ENCODE assay signal across 34 cellular contexts in genomic region chr15:70524470-70524869, GRCh38.
DNase-seq lines count a peak whose midpoint lies in the region; ATAC-seq and TF ChIP-seq lines count a peak whose summit lies in the region.
"Had no signal": no experiment of that assay in that cellular context is flagged by ENCODE, and none has a peak within 500 bp of the region (broad histone marks: within the 10 kb centered on the region; RNA-seq: fewer than 3 reads in every experiment).

No MANE protein-coding gene starts in this region.

- no peaks in the 10 kb centered on the region for H4K20me1 ChIP-seq in H9 (ENCODE audit: control insufficient read depth, insufficient read depth, insufficient read length)

- H3K4me3 Mint-ChIP-seq in activated CD4-positive, alpha-beta memory T cell treated with anti-CD3 and anti-CD28 coated beads, Interleukin-2, amount 10 ng/mL, durations not matched to agents 7 days and 5 days: no peak overlapping the region
- H3K4me3 Mint-ChIP-seq in activated CD4-positive, alpha-beta memory T cell treated with anti-CD3 and anti-CD28 coated beads for 36 hours: no peak overlapping the region
- H3K4me3 Mint-ChIP-seq in H9: no peak overlapping the region
- no peak overlapping the region for H3K4me3 Mint-ChIP-seq in stimulated activated memory B cell treated with anti-CD40 and anti-IgM and Interleukin-4, amounts not matched to agents 10 μg/mL and 1 μg/mL and 100 μg/mL, for 72 hours
- H3K4me3 Mint-ChIP-seq: activated naive CD4-positive, alpha-beta T cell treated with anti-CD3 and anti-CD28 coated beads for 36 hours; activated T-helper 1 cell treated with anti-CD3 and anti-CD28 coated beads, Interleukin-12 subunit alpha, Interleukin-12 subunit beta, Interleukin-2, Interleukin-4 antibody, amounts not matched to agents 30 ng/mL and 10 ng/mL and 1 ng/mL, durations not matched to agents 14 hours and 24 hours and 36 hours had no signal

- no peak overlapping the region for H3K14ac ChIP-seq in H9 (ENCODE audit: insufficient read depth, low read length)

- no peak overlapping the region for H2BK15ac ChIP-seq in H9 (ENCODE audit: low read depth, low read length)

- no peaks in the 10 kb centered on the region for H3K23me2 ChIP-seq in H9 (ENCODE audit: insufficient read length, low read depth, low read length, poor library complexity, severe bottlenecking)

- peaks cover 2% of the 10 kb centered on the region for H3K9me3 Mint-ChIP-seq in activated CD4-positive, alpha-beta memory T cell treated with anti-CD3 and anti-CD28 coated beads, Interleukin-2, amount 10 ng/mL, durations not matched to agents 7 days and 5 days
- peaks cover 2% of the 10 kb centered on the region for H3K9me3 Mint-ChIP-seq in activated CD4-positive, alpha-beta memory T cell treated with anti-CD3 and anti-CD28 coated beads for 36 hours
- H3K9me3 Mint-ChIP-seq in H9: no peaks in the 10 kb centered on the region
- peaks cover 4% of the 10 kb centered on the region for H3K9me3 Mint-ChIP-seq in stimulated activated memory B cell treated with anti-CD40 and anti-IgM and Interleukin-4, amounts not matched to agents 10 μg/mL and 1 μg/mL and 100 μg/mL, for 72 hours
- H3K9me3 Mint-ChIP-seq: activated naive CD4-positive, alpha-beta T cell treated with anti-CD3 and anti-CD28 coated beads for 36 hours; activated T-helper 1 cell treated with anti-CD3 and anti-CD28 coated beads, Interleukin-12 subunit alpha, Interleukin-12 subunit beta, Interleukin-2, Interleukin-4 antibody, amounts not matched to agents 30 ng/mL and 10 ng/mL and 1 ng/mL, durations not matched to agents 14 hours and 24 hours and 36 hours had no signal

- peaks cover 24% of the 10 kb centered on the region for H3K27me3 Mint-ChIP-seq in activated CD4-positive, alpha-beta memory T cell treated with anti-CD3 and anti-CD28 coated beads, Interleukin-2, amount 10 ng/mL, durations not matched to agents 7 days and 5 days
- no peaks in the 10 kb centered on the region for H3K27me3 Mint-ChIP-seq in activated CD4-positive, alpha-beta memory T cell treated with anti-CD3 and anti-CD28 coated beads for 36 hours
- H3K27me3 Mint-ChIP-seq in H9 (ENCODE audit: low read depth): peaks cover 2% of the 10 kb centered on the region; the same call in 1 of the 2 replicates
- peaks cover 11% of the 10 kb centered on the region for H3K27me3 Mint-ChIP-seq in stimulated activated memory B cell treated with anti-CD40 and anti-IgM and Interleukin-4, amounts not matched to agents 10 μg/mL and 1 μg/mL and 100 μg/mL, for 72 hours

- no peaks in the 10 kb centered on the region for H3K79me2 ChIP-seq in H9 (ENCODE audit: insufficient read depth, low read length)
- H3K79me2 ChIP-seq: parathyroid adenoma had no signal

- no peak for TF ChIP-seq CTCF in H9 (conservative IDR thresholded peaks at IDR 0.05)
- no peak for TF ChIP-seq CTCF in RWPE2 (IDR thresholded peaks at IDR 0.05; ENCODE audit: poor library complexity, severe bottlenecking)
- TF ChIP-seq CTCF in tibial artery (IDR thresholded peaks at IDR 0.05): no peak

- no peaks in the 10 kb centered on the region; the same call in 1 of the 2 replicates for H3K27me3 ChIP-seq in H9 (ENCODE audit: insufficient read depth, low read length)
- no peaks in the 10 kb centered on the region for H3K27me3 ChIP-seq in RWPE2 (ENCODE audit: insufficient read depth, poor library complexity, severe bottlenecking)
- peaks cover 0 to 4% of the 10 kb centered on the region in 2 donors for H3K27me3 ChIP-seq in tibial artery
- H3K27me3 ChIP-seq: BE2C had no signal

- H3K4ac ChIP-seq in H9 (ENCODE audit: low read depth, low read length): no peak overlapping the region

- no peak overlapping the region for H3K23ac ChIP-seq in H9 (ENCODE audit: insufficient read length, low read depth, low read length)

- no peak overlapping the region for H3K56ac ChIP-seq in H9 (ENCODE audit: insufficient read length, low read depth, low read length)

- no peak overlapping the region for H2BK5ac ChIP-seq in H9 (ENCODE audit: insufficient read length, low read length)

- H3K4me2 ChIP-seq in H9 (ENCODE audit: insufficient read depth, insufficient read length, low read length): no peak overlapping the region

- no peak overlapping the region for H4K91ac ChIP-seq in H9 (ENCODE audit: insufficient read length, low read depth, low read length)

- H2AK5ac ChIP-seq in H9 (ENCODE audit: insufficient read length, low read length): no peak overlapping the region

- no peak overlapping the region for H3K27ac Mint-ChIP-seq in activated CD4-positive, alpha-beta memory T cell treated with anti-CD3 and anti-CD28 coated beads, Interleukin-2, amount 10 ng/mL, durations not matched to agents 7 days and 5 days
- no peak overlapping the region for H3K27ac Mint-ChIP-seq in activated CD4-positive, alpha-beta memory T cell treated with anti-CD3 and anti-CD28 coated beads for 36 hours
- no peak overlapping the region; a peak in 1 of 7 replicates for H3K27ac Mint-ChIP-seq in H9
- peak overlapping the region; percentile 3 for H3K27ac Mint-ChIP-seq in stimulated activated memory B cell treated with anti-CD40 and anti-IgM and Interleukin-4, amounts not matched to agents 10 μg/mL and 1 μg/mL and 100 μg/mL, for 72 hours
- H3K27ac Mint-ChIP-seq: activated naive CD4-positive, alpha-beta T cell treated with anti-CD3 and anti-CD28 coated beads for 36 hours; activated T-helper 1 cell treated with anti-CD3 and anti-CD28 coated beads, Interleukin-12 subunit alpha, Interleukin-12 subunit beta, Interleukin-2, Interleukin-4 antibody, amounts not matched to agents 30 ng/mL and 10 ng/mL and 1 ng/mL, durations not matched to agents 14 hours and 24 hours and 36 hours had no signal

- peaks cover 28% of the 10 kb centered on the region for H3K4me1 Mint-ChIP-seq in activated CD4-positive, alpha-beta memory T cell treated with anti-CD3 and anti-CD28 coated beads, Interleukin-2, amount 10 ng/mL, durations not matched to agents 7 days and 5 days
- peaks cover 39% of the 10 kb centered on the region for H3K4me1 Mint-ChIP-seq in activated CD4-positive, alpha-beta memory T cell treated with anti-CD3 and anti-CD28 coated beads for 36 hours (ENCODE audit: low read depth)
- H3K4me1 Mint-ChIP-seq in H9: peaks cover 36 to 40% of the 10 kb centered on the region in 2 experiments
- peaks cover 25% of the 10 kb centered on the region for H3K4me1 Mint-ChIP-seq in stimulated activated memory B cell treated with anti-CD40 and anti-IgM and Interleukin-4, amounts not matched to agents 10 μg/mL and 1 μg/mL and 100 μg/mL, for 72 hours

- no peaks in the 10 kb centered on the region for H3K36me3 Mint-ChIP-seq in activated CD4-positive, alpha-beta memory T cell treated with anti-CD3 and anti-CD28 coated beads, Interleukin-2, amount 10 ng/mL, durations not matched to agents 7 days and 5 days (ENCODE audit: low read depth)
- no peaks in the 10 kb centered on the region for H3K36me3 Mint-ChIP-seq in activated CD4-positive, alpha-beta memory T cell treated with anti-CD3 and anti-CD28 coated beads for 36 hours
- no peaks in the 10 kb centered on the region for H3K36me3 Mint-ChIP-seq in H9 (ENCODE audit: insufficient read depth in 1 of 3, low read depth in 3 of 3)
- H3K36me3 Mint-ChIP-seq in stimulated activated memory B cell treated with anti-CD40 and anti-IgM and Interleukin-4, amounts not matched to agents 10 μg/mL and 1 μg/mL and 100 μg/mL, for 72 hours: no peaks in the 10 kb centered on the region

- H3K27ac ChIP-seq in H9 (ENCODE audit: insufficient read length, low read depth, low read length) (no peak overlapping the region), RWPE2 (ENCODE audit: poor library complexity, severe bottlenecking) (no peak overlapping the region), tibial artery (no peak overlapping the region)
- H3K27ac ChIP-seq: esophagus muscularis mucosa, parathyroid adenoma, SJCRH30, skin epidermis, thoracic aorta, VCaP had no signal

- H3K18ac ChIP-seq in H9 (ENCODE audit: insufficient read length, low read depth, low read length): no peak overlapping the region

- no peaks in the 10 kb centered on the region for H3K9me3 ChIP-seq in H9 (ENCODE audit: control insufficient read depth, low read depth, low read length)
- no peaks in the 10 kb centered on the region for H3K9me3 ChIP-seq in RWPE2 (ENCODE audit: severe bottlenecking)
- H3K9me3 ChIP-seq in tibial artery: no peaks in the 10 kb centered on the region
- H3K9me3 ChIP-seq: BE2C, esophagus muscularis mucosa, SJCRH30, thoracic aorta had no signal

- H3K4me1 ChIP-seq in H9 (ENCODE audit: insufficient read depth, low read length): no peaks in the 10 kb centered on the region
- peaks cover 23% of the 10 kb centered on the region for H3K4me1 ChIP-seq in RWPE2 (ENCODE audit: insufficient read depth, poor library complexity, severe bottlenecking)
- H3K4me1 ChIP-seq in tibial artery: peaks cover 0 to 7% (median 3%) of the 10 kb centered on the region in 4 donors
- H3K4me1 ChIP-seq: esophagus muscularis mucosa, parathyroid adenoma had no signal

- no peak overlapping the region for H4K5ac ChIP-seq in H9 (ENCODE audit: insufficient read length, low read depth, low read length)

- POLR2A ChIA-PET in activated CD4-positive, alpha-beta memory T cell treated with anti-CD3 and anti-CD28 coated beads, Interleukin-2, amount 10 ng/mL, durations not matched to agents 7 days and 5 days (lab: Charles Lee): no interaction called here
- POLR2A ChIA-PET in activated CD4-positive, alpha-beta memory T cell treated with anti-CD3 and anti-CD28 coated beads for 36 hours (lab: Charles Lee): no interaction called here

- no peak for ATAC-seq in RWPE2 (ENCODE audit: low read depth)
- ATAC-seq in stimulated activated memory B cell treated with anti-CD40 and anti-IgM and Interleukin-4, amounts not matched to agents 10 μg/mL and 1 μg/mL and 100 μg/mL, for 72 hours: no peak
- ATAC-seq: HCT116, left ventricle myocardium superior had no signal

- intact Hi-C loops in activated CD4-positive, alpha-beta memory T cell treated with anti-CD3 and anti-CD28 coated beads for 36 hours (cut with micrococcal nuclease): no loop called here
- intact Hi-C loops in tibial artery (cut with DNase I; ENCODE audit: low total_unique reads): no loop called here

- H3K36me3 ChIP-seq in RWPE2 (ENCODE audit: low read depth): no peaks in the 10 kb centered on the region
- H3K36me3 ChIP-seq in tibial artery: no peaks in the 10 kb centered on the region
- H3K36me3 ChIP-seq: BE2C, esophagus muscularis mucosa, SJCRH30, thoracic aorta had no signal

- H3K4me3 ChIP-seq in RWPE2 (ENCODE audit: severe bottlenecking) (no peak overlapping the region), tibial artery (no peak overlapping the region)
- H3K4me3 ChIP-seq: esophagus muscularis mucosa, SJCRH30, skin epidermis, thoracic aorta had no signal

- WGBS in H9 (ENCODE audit: extremely low coverage, insufficient read length, low lambda C conversion rate): no CpG with 5 or more reads among the region's 6 CpGs

- no peak overlapping the region for H2BK120ac ChIP-seq in H9 (ENCODE audit: low read depth, low read length, poor library complexity, severe bottlenecking)

- no peak overlapping the region for H3K9ac ChIP-seq in H9 (ENCODE audit: extremely low read depth, insufficient read length, low read length)
- H3K9ac ChIP-seq: parathyroid adenoma had no signal

- H2AFZ ChIP-seq in H9 (ENCODE audit: low read length): no peak overlapping the region
- H2AFZ ChIP-seq: parathyroid adenoma had no signal

- no peak overlapping the region for H2BK12ac ChIP-seq in H9 (ENCODE audit: insufficient read length, low read depth, low read length)

- no peak overlapping the region for H4K8ac ChIP-seq in H9 (replicated peaks; ENCODE audit: insufficient read length, low read depth, low read length)

- DNase-seq in activated CD4-positive, alpha-beta memory T cell treated with anti-CD3 and anti-CD28 coated beads, Interleukin-2, amount 10 ng/mL, durations not matched to agents 7 days and 5 days: peak; percentile 7
- no peak for DNase-seq in activated CD4-positive, alpha-beta memory T cell treated with anti-CD3 and anti-CD28 coated beads for 36 hours
- DNase-seq in H9 (peak; percentile 17), RWPE2 (ENCODE audit: low spot score) (peak; percentile 19), tibial artery (no peak), NCI-H2081 (lab: John Stamatoyannopoulos, UW) (no peak)
- DNase-seq: ACHN; activated CD4-positive, alpha-beta T cell treated with anti-CD3 and anti-CD28 coated beads for 4 hours; activated naive CD4-positive, alpha-beta T cell treated with anti-CD3 and anti-CD28 coated beads for 36 hours; BE2C; cerebellar nuclear complex; dermis blood vessel endothelial cell; DMS79 treated with DMSO at 0.1 percent for 48 hours; foreskin fibroblast; GDM1; Kasumi-1; kidney; left ventricle myocardium superior; mesendoderm; MV-4-11; NCI-H1436; NCI-H526 treated with DMSO at 0.1 percent for 48 hours; stimulated activated naive CD4-positive, alpha-beta T cell treated with Interleukin-2 at 50 U/mL for 16 hours; SW 1271; T1000 had no signal

- H3T11ph ChIP-seq in H9 (ENCODE audit: low read length): no peak overlapping the region

- no peaks in the 10 kb centered on the region for H3K79me1 ChIP-seq in H9 (ENCODE audit: insufficient read depth, low read depth, low read length, poor library complexity, severe bottlenecking)

- no peak overlapping the region for H2BK20ac ChIP-seq in H9 (ENCODE audit: low read depth, low read length, poor library complexity, severe bottlenecking)

- CTCF ChIA-PET in activated CD4-positive, alpha-beta memory T cell treated with anti-CD3 and anti-CD28 coated beads, Interleukin-2, amount 10 ng/mL, durations not matched to agents 7 days and 5 days (lab: Charles Lee): no interaction called here
- CTCF ChIA-PET in activated CD4-positive, alpha-beta memory T cell treated with anti-CD3 and anti-CD28 coated beads for 36 hours (lab: Charles Lee): no interaction called here

Comparison
In these comparisons a context has a peak if more than half of its experiments do, and no peak if none do; other contexts are left out.
1. DNase-seq: peak in activated CD4-positive, alpha-beta memory T cell treated with anti-CD3 and anti-CD28 coated beads, Interleukin-2, amount 10 ng/mL, durations not matched to agents 7 days and 5 days (single experiment), H9 (single experiment) and RWPE2 (single experiment); none in activated CD4-positive, alpha-beta memory T cell treated with anti-CD3 and anti-CD28 coated beads for 36 hours (single experiment), tibial artery (0 of 2) and NCI-H2081 (0 of 2).